Comparison of ENCODE assay signal across 1 cellular context in the genomic region with DNA sequence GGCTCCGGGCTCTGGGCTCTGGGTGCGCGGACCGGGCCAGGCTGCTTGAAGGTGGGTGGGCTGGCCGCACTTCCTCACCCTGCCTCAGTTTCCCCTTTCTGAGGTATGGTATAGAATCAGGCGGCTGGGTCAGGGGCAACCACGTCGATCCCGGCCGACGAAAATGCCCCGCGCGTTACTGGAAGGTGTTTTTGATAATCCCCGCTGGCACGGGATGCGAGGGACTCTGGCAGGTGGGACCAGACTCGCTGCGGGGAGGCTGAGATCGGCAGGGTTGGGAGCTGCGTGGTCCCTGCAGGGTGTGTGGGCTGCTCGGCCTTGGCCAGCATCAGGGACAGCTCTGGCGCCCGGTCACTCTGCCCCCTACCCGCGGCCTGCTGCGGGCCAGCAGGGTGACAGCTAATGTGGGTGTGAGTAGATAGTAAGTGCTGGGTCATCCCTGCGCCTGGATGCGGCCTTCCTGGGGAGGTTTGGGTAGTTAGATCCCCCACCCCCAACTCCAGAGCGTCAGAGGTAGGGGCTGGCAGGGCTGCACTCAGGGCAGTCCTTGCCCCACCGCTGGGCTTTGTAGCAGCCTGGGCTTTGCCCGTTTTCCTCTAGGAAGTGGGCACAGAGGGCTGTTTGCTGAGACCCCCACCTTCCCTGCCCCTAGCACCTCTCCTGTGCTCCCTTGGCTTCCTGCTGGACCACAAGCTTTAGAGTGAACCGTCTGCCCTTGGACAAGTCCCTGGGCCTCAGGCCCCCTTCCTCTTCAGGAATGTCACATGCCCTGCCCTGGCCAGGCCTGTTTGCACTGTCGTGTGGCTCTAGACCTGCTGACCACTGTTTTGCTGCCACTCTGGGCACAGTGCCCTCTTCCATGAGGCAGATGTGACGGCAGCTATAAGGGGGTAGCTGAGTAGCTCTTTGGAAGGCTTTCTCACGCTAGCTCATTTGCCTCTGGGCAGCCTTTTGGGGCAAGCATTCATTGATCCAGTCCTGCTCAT.
TF ChIP-seq lines count a peak whose summit lies in the region.

No MANE protein-coding gene starts in this region.

TF ChIP-seq in IMR-90, 13 proteins besides CTCF, POLR2A, EP300 and RAD21:
- TF ChIP-seq SMC3 (IDR thresholded peaks at IDR 0.05; ENCODE audit: low read depth, low read length) (no peak), MAZ (IDR thresholded peaks at IDR 0.05; ENCODE audit: borderline replicate concordance, low read depth, low read length) (no peak), NFE2L2 (IDR thresholded peaks at IDR 0.05; ENCODE audit: low read depth, low read length) (peak; percentile 30; the same call in 1 of the 2 replicates), RCOR1 (IDR thresholded peaks at IDR 0.05; ENCODE audit: insufficient replicate concordance, low read length) (no peak)
- TF ChIP-seq, protein P1, sequence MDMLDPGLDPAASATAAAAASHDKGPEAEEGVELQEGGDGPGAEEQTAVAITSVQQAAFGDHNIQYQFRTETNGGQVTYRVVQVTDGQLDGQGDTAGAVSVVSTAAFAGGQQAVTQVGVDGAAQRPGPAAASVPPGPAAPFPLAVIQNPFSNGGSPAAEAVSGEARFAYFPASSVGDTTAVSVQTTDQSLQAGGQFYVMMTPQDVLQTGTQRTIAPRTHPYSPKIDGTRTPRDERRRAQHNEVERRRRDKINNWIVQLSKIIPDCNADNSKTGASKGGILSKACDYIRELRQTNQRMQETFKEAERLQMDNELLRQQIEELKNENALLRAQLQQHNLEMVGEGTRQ (IDR thresholded peaks at IDR 0.05; ENCODE audit: low read depth, low read length) = peak; percentile 43
